ENCODE assay signal across 35 cellular contexts in the genomic region with DNA sequence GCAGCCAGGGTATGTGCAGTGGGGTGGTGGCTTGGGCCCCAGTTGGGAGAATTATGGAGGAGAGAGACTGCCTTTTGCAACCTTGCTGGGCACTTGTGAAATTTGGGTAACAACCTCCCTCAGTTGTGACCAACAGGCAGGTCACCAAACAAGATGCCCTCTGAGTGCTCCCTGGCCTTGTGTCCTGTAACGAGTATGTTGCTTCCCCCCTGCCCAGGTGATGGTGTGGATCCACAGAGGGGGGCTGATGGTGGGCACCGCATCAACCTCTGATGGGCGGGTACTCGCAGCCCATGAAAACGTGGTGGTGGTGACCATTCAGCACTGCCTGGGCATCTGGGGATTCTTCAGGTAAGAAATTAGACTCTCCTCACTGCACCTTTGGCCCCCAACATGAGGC.
"Had no signal": no experiment of that assay in that cellular context is flagged by ENCODE, and none has a peak within 500 bp of the region (broad histone marks: within the 10 kb centered on the region; RNA-seq: fewer than 3 reads in every experiment).

No MANE protein-coding gene starts in this region.

- DNase-seq: activated B cell treated with CpG ODN at 0.5 μM for 24 hours; activated CD4-positive, alpha-beta memory T cell treated with anti-CD3 and anti-CD28 coated beads for 36 hours; activated CD4-positive, alpha-beta T cell treated with anti-CD3 and anti-CD28 coated beads for 4 hours; activated CD4-positive, alpha-beta T cell treated with anti-CD3 and anti-CD28 coated beads, Interleukin-2, amount 10 ng/mL, durations not matched to agents 24 days and 14 days; activated CD4-positive, alpha-beta T cell treated with anti-CD3 and anti-CD28 coated beads, Interleukin-2, amount 50 U/mL, for 1 hour; activated CD4-positive, alpha-beta T cell treated with anti-CD3 and anti-CD28 coated beads, Interleukin-2, amount 50 U/mL, for 4 hours; activated CD4-positive, CD25-positive, alpha-beta regulatory T cell treated with anti-CD3 and anti-CD28 coated beads, Interleukin-2, amount 50 U/mL, for 72 hours; activated CD8-positive, alpha-beta memory T cell treated with anti-CD3 and anti-CD28 coated beads, Interleukin-2, amount 50 U/mL, for 4 hours; activated CD8-positive, alpha-beta T cell treated with anti-CD3 and anti-CD28 coated beads for 36 hours; activated effector memory CD4-positive, alpha-beta T cell treated with anti-CD3 and anti-CD28 coated beads, Interleukin-2, amount 50 U/mL, for 16 hours; activated gamma-delta T cell treated with Interleukin-2 at 50 U/mL for 16 hours; activated naive CD4-positive, alpha-beta T cell; activated naive CD4-positive, alpha-beta T cell treated with anti-CD3 and anti-CD28 coated beads for 36 hours; activated naive CD4-positive, alpha-beta T cell treated with anti-CD3 and anti-CD28 coated beads, Interleukin-2, amount 50 U/mL, for 16 hours; activated naive CD8-positive, alpha-beta T cell treated with anti-CD3 and anti-CD28 coated beads for 36 hours; activated T-cell treated with anti-CD3 and anti-CD28 coated beads for 4 hours; activated T-cell treated with anti-CD3 and anti-CD28 coated beads, Interleukin-2, amount 50 U/mL, for 1 hour; activated T-cell treated with anti-CD3 and anti-CD28 coated beads, Interleukin-2, amount 50 U/mL, for 4 hours; activated T-cell treated with anti-CD3 and anti-CD28 coated beads, Interleukin-2, amount 50 U/mL, for 72 hours; amniotic stem cell; aorta; body of pancreas; brain microvascular endothelial cell; central memory CD4-positive, alpha-beta T cell; T-helper 1 cell; T-helper 2 cell; T-helper 9 cell had no signal

- H3K27ac Mint-ChIP-seq: activated B cell treated with CpG ODN at 0.5 μM for 24 hours; activated CD4-positive, alpha-beta memory T cell treated with anti-CD3 and anti-CD28 coated beads for 36 hours; activated CD4-positive, alpha-beta T cell treated with anti-CD3 and anti-CD28 coated beads, Interleukin-2, amount 10 ng/mL, durations not matched to agents 24 days and 14 days; activated CD8-positive, alpha-beta T cell treated with anti-CD3 and anti-CD28 coated beads for 36 hours; activated naive CD4-positive, alpha-beta T cell treated with anti-CD3 and anti-CD28 coated beads for 36 hours; activated naive CD4-positive, alpha-beta T cell treated with anti-CD3 and anti-CD28 coated beads, Interleukin-2, amount 50 U/mL, for 72 hours; activated naive CD8-positive, alpha-beta T cell treated with anti-CD3 and anti-CD28 coated beads for 36 hours; activated T-cell treated with anti-CD3 and anti-CD28 coated beads, Interleukin-2, amount 50 U/mL, for 72 hours; activated T-helper 1 cell treated with anti-CD3 and anti-CD28 coated beads, Interleukin-12 subunit alpha, Interleukin-12 subunit beta, Interleukin-2, Interleukin-4 antibody, amounts not matched to agents 30 ng/mL and 10 ng/mL and 1 ng/mL, durations not matched to agents 14 hours and 24 hours and 36 hours; activated T-helper 17 cell treated with anti-CD3 and anti-CD28 coated beads, Interleukin-2, amount 50 U/mL, for 72 hours; T-helper 1 cell treated with Interleukin-12 subunit alpha and Interleukin-12 subunit beta and Interleukin-4 antibody, amounts not matched to agents 30 μg/mL and 1 μg/mL, for 36 hours; T-helper 2 cell treated with Interferon-gamma antibody and Interleukin-4, amounts not matched to agents 5 μg/mL and 100 μg/mL, for 36 hours had no signal

- H3K4me3 Mint-ChIP-seq: activated B cell treated with CpG ODN at 0.5 μM for 24 hours; activated CD4-positive, alpha-beta memory T cell treated with anti-CD3 and anti-CD28 coated beads for 36 hours; activated CD4-positive, alpha-beta T cell treated with anti-CD3 and anti-CD28 coated beads, Interleukin-2, amount 10 ng/mL, durations not matched to agents 24 days and 14 days; activated CD8-positive, alpha-beta T cell treated with anti-CD3 and anti-CD28 coated beads for 36 hours; activated naive CD4-positive, alpha-beta T cell treated with anti-CD3 and anti-CD28 coated beads for 36 hours; activated naive CD8-positive, alpha-beta T cell treated with anti-CD3 and anti-CD28 coated beads for 36 hours; activated T-cell treated with anti-CD3 and anti-CD28 coated beads, Interleukin-2, amount 50 U/mL, for 4 hours; activated T-cell treated with anti-CD3 and anti-CD28 coated beads, Interleukin-2, amount 50 U/mL, for 72 hours; activated T-helper 1 cell treated with anti-CD3 and anti-CD28 coated beads, Interleukin-12 subunit alpha, Interleukin-12 subunit beta, Interleukin-2, Interleukin-4 antibody, amounts not matched to agents 30 ng/mL and 10 ng/mL and 1 ng/mL, durations not matched to agents 14 hours and 24 hours and 36 hours; activated T-helper 17 cell treated with anti-CD3 and anti-CD28 coated beads, Interleukin-2, amount 50 U/mL, for 72 hours; T-helper 1 cell treated with Interleukin-12 subunit alpha and Interleukin-12 subunit beta and Interleukin-4 antibody, amounts not matched to agents 30 μg/mL and 1 μg/mL, for 36 hours; T-helper 2 cell treated with Interferon-gamma antibody and Interleukin-4, amounts not matched to agents 5 μg/mL and 100 μg/mL, for 36 hours had no signal

- H3K4me1 Mint-ChIP-seq: activated B cell treated with CpG ODN at 0.5 μM for 24 hours; activated CD4-positive, alpha-beta T cell treated with anti-CD3 and anti-CD28 coated beads, Interleukin-2, amount 10 ng/mL, durations not matched to agents 24 days and 14 days; activated naive CD8-positive, alpha-beta T cell treated with anti-CD3 and anti-CD28 coated beads for 36 hours; activated T-helper 17 cell treated with anti-CD3 and anti-CD28 coated beads, Interleukin-2, amount 50 U/mL, for 72 hours had no signal

- H3K27ac ChIP-seq: adrenal gland, body of pancreas, brain microvascular endothelial cell, breast epithelium, VCaP had no signal

- H3K36me3 Mint-ChIP-seq: activated CD4-positive, alpha-beta memory T cell treated with anti-CD3 and anti-CD28 coated beads for 36 hours; activated naive CD4-positive, alpha-beta T cell treated with anti-CD3 and anti-CD28 coated beads, Interleukin-2, amount 50 U/mL, for 72 hours; activated naive CD8-positive, alpha-beta T cell treated with anti-CD3 and anti-CD28 coated beads for 36 hours had no signal

- H3K4me3 ChIP-seq: adrenal gland, body of pancreas, breast epithelium had no signal

- H3K9me3 Mint-ChIP-seq: activated B cell treated with CpG ODN at 0.5 μM for 24 hours; activated CD4-positive, alpha-beta memory T cell treated with anti-CD3 and anti-CD28 coated beads for 36 hours; activated CD4-positive, alpha-beta T cell treated with anti-CD3 and anti-CD28 coated beads, Interleukin-2, amount 10 ng/mL, durations not matched to agents 24 days and 14 days; activated CD8-positive, alpha-beta T cell treated with anti-CD3 and anti-CD28 coated beads for 36 hours; activated naive CD4-positive, alpha-beta T cell treated with anti-CD3 and anti-CD28 coated beads for 36 hours; activated naive CD8-positive, alpha-beta T cell treated with anti-CD3 and anti-CD28 coated beads for 36 hours; activated T-cell treated with anti-CD3 and anti-CD28 coated beads, Interleukin-2, amount 50 U/mL, for 4 hours; activated T-cell treated with anti-CD3 and anti-CD28 coated beads, Interleukin-2, amount 50 U/mL, for 72 hours; activated T-helper 1 cell treated with anti-CD3 and anti-CD28 coated beads, Interleukin-12 subunit alpha, Interleukin-12 subunit beta, Interleukin-2, Interleukin-4 antibody, amounts not matched to agents 30 ng/mL and 10 ng/mL and 1 ng/mL, durations not matched to agents 14 hours and 24 hours and 36 hours; activated T-helper 17 cell treated with anti-CD3 and anti-CD28 coated beads, Interleukin-2, amount 50 U/mL, for 72 hours; T-helper 1 cell treated with Interleukin-12 subunit alpha and Interleukin-12 subunit beta and Interleukin-4 antibody, amounts not matched to agents 30 μg/mL and 1 μg/mL, for 36 hours; T-helper 2 cell treated with Interferon-gamma antibody and Interleukin-4, amounts not matched to agents 5 μg/mL and 100 μg/mL, for 36 hours had no signal
